In the genomic region with DNA sequence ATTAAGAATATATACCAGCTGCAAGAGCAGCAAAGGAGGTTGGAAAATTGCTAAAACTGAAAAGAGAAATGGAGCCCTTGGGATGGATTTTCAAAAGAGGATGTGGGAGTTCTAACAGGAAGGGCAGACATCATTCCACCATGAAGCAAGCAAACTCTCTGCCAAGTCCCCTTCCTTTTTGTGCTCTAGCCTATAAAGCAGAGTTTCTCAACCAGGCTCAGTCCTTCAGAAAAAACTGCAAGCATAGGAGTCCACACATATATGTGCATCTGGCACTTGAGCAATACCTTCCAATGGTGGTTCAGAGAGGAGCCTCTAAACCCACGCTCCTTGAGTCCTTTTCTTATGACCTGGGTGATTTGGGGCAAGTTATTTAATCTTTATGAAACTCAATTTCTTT, we compare ENCODE assay signal across 21 cellular contexts.
DNase-seq lines count a peak whose midpoint lies in the region; ATAC-seq and TF ChIP-seq lines count a peak whose summit lies in the region.
"Had no signal": no experiment of that assay in that cellular context is flagged by ENCODE, and none has a peak within 500 bp of the region (broad histone marks: within the 10 kb centered on the region; RNA-seq: fewer than 3 reads in every experiment).

No MANE protein-coding gene starts in this region.

- H3K27ac ChIP-seq in heart right ventricle (no peak overlapping the region), right atrium auricular region (no peak overlapping the region), brain microvascular endothelial cell (no peak overlapping the region)
- no peak overlapping the region for H3K27ac ChIP-seq in CD8-positive, alpha-beta memory T cell (ENCODE audit: low read depth, low read length)
- H3K27ac ChIP-seq: A549 had no signal

- WGBS in heart right ventricle, 2 donors, result 81 to 86% methylated on average over 1 of the region's 1 CpG

- peaks cover 0 to 8% (median 0%) of the 10 kb centered on the region in 9 donors for H3K4me1 ChIP-seq in heart right ventricle
- no peaks in the 10 kb centered on the region for H3K4me1 ChIP-seq in right atrium auricular region
- H3K4me1 ChIP-seq in CD8-positive, alpha-beta memory T cell (ENCODE audit: insufficient read depth, low read length), result no peaks in the 10 kb centered on the region
- H3K4me1 ChIP-seq: A549 had no signal

- TF ChIP-seq CTCF in heart right ventricle (IDR thresholded peaks at IDR 0.05) (no peak), right atrium auricular region (IDR thresholded peaks at IDR 0.05) (no peak), NB4 (IDR thresholded peaks at IDR 0.05; ENCODE audit: low read depth, low read length) (no peak), brain microvascular endothelial cell (IDR thresholded peaks at IDR 0.05; ENCODE audit: low read depth, low read length, missing control alignments) (no peak)

- in situ Hi-C loops in brain microvascular endothelial cell (cut with HindIII; ENCODE audit: low pct_ligation_motif_present, low sequenced_read_pairs), result no loop called here

- DNase-seq in heart right ventricle (no peak), right atrium auricular region (ENCODE audit: low spot score) (no peak), NB4 (ENCODE audit: low read depth) (peak; percentile 50), sciatic nerve (ENCODE audit: low spot score) (no peak), T-helper 1 cell (no peak), brain microvascular endothelial cell (no peak)
- no peak for DNase-seq in CD8-positive, alpha-beta memory T cell
- DNase-seq: CD4-positive, CD25-positive, alpha-beta regulatory T cell; DMS53; HFFc6; IMR-90; Karpas-422; MM.1S; NCI-H1417 treated with DMSO at 0.1 percent for 48 hours; NCI-H1930; NCI-H2171 treated with DMSO at 0.1 percent for 48 hours; NCI-H446 treated with DMSO at 0.1 percent for 48 hours; NK-92 treated with Interleukin-12 subunit alpha and Interleukin-12 subunit beta, amount 100 ng/mL, for 24 hours; SK-N-SH had no signal

- H3K4me1 Mint-ChIP-seq in dendritic cell treated with granulocyte-macrophage colony-stimulating factor and Interleukin-4, amounts not matched to agents 40 ng/mL and 50 ng/mL, for 4 days (ENCODE audit: low read depth), result peaks cover 15% of the 10 kb centered on the region
- H3K4me1 Mint-ChIP-seq in CD8-positive, alpha-beta memory T cell, result no peaks in the 10 kb centered on the region
- H3K4me1 Mint-ChIP-seq: CD4-positive, CD25-positive, alpha-beta regulatory T cell had no signal

- intact Hi-C loops in heart right ventricle (cut with DNase I), result no loop called here
- intact Hi-C loops in dendritic cell treated with granulocyte-macrophage colony-stimulating factor and Interleukin-4, amounts not matched to agents 40 ng/mL and 50 ng/mL, for 4 days (cut with micrococcal nuclease), result no loop called here
- intact Hi-C loops in sciatic nerve (cut with DNase I), result no loop called here

- H3K9me3 Mint-ChIP-seq in dendritic cell treated with granulocyte-macrophage colony-stimulating factor and Interleukin-4, amounts not matched to agents 40 ng/mL and 50 ng/mL, for 4 days, result peaks cover 8% of the 10 kb centered on the region
- H3K9me3 Mint-ChIP-seq in CD8-positive, alpha-beta memory T cell, result peaks cover 0 to 17% (median 5%) of the 10 kb centered on the region in 5 donors

- no peak for TF ChIP-seq POLR2A in NB4 (IDR thresholded peaks at IDR 0.05; ENCODE audit: extremely low read depth, insufficient read length)

- H3K4me3 ChIP-seq in heart right ventricle (no peak overlapping the region), right atrium auricular region (no peak overlapping the region), NB4 (ENCODE audit: low read depth, low read length) (no peak overlapping the region), brain microvascular endothelial cell (ENCODE audit: low read depth, low read length) (no peak overlapping the region)
- no peak overlapping the region for H3K4me3 ChIP-seq in CD8-positive, alpha-beta memory T cell (ENCODE audit: low read length)
- H3K4me3 ChIP-seq: A549 had no signal

- POLR2A ChIA-PET in CD8-positive, alpha-beta memory T cell (lab: Charles Lee), result no interaction called here

- H3K36me3 ChIP-seq in heart right ventricle, result no peaks in the 10 kb centered on the region
- H3K36me3 ChIP-seq in right atrium auricular region, result no peaks in the 10 kb centered on the region
- H3K36me3 ChIP-seq in brain microvascular endothelial cell (replicated peaks), result no peaks in the 10 kb centered on the region
- no peaks in the 10 kb centered on the region for H3K36me3 ChIP-seq in CD8-positive, alpha-beta memory T cell (ENCODE audit: insufficient read depth, low read length)

- H3K27me3 ChIP-seq in heart right ventricle (no peaks in the 10 kb centered on the region), right atrium auricular region (no peaks in the 10 kb centered on the region), brain microvascular endothelial cell (replicated peaks) (no peaks in the 10 kb centered on the region)
- H3K27me3 ChIP-seq in CD8-positive, alpha-beta memory T cell (ENCODE audit: insufficient read depth, low read length, poor library complexity, severe bottlenecking), result no peaks in the 10 kb centered on the region

- peaks cover 0 to 10% (median 5%) of the 10 kb centered on the region in 11 donors for H3K9me3 ChIP-seq in heart right ventricle
- H3K9me3 ChIP-seq in right atrium auricular region, result peaks cover 0 to 7% of the 10 kb centered on the region in 2 donors
- H3K9me3 ChIP-seq in CD8-positive, alpha-beta memory T cell (ENCODE audit: low read length), result no peaks in the 10 kb centered on the region
- H3K9me3 ChIP-seq: A549, SK-N-SH had no signal

- H3K27me3 Mint-ChIP-seq in dendritic cell treated with granulocyte-macrophage colony-stimulating factor and Interleukin-4, amounts not matched to agents 40 ng/mL and 50 ng/mL, for 4 days, result no peaks in the 10 kb centered on the region
- H3K27me3 Mint-ChIP-seq in CD8-positive, alpha-beta memory T cell, result peaks cover 18 to 22% of the 10 kb centered on the region in 2 donors

- CTCF ChIA-PET in CD8-positive, alpha-beta memory T cell (lab: Charles Lee), result no interaction called here

- H3K36me3 Mint-ChIP-seq in dendritic cell treated with granulocyte-macrophage colony-stimulating factor and Interleukin-4, amounts not matched to agents 40 ng/mL and 50 ng/mL, for 4 days (ENCODE audit: low read depth), result no peaks in the 10 kb centered on the region
- H3K36me3 Mint-ChIP-seq in CD8-positive, alpha-beta memory T cell, result no peaks in the 10 kb centered on the region
- H3K36me3 Mint-ChIP-seq: CD4-positive, CD25-positive, alpha-beta regulatory T cell had no signal

- ATAC-seq in heart right ventricle (peak in 6 of 8 donors; percentile 26 to 77 (median 60)), sciatic nerve (peak; percentile 67)
- ATAC-seq: A549 had no signal

- H3K4me3 Mint-ChIP-seq in dendritic cell treated with granulocyte-macrophage colony-stimulating factor and Interleukin-4, amounts not matched to agents 40 ng/mL and 50 ng/mL, for 4 days, result no peak overlapping the region
- H3K4me3 Mint-ChIP-seq in CD8-positive, alpha-beta memory T cell, result no peak overlapping the region
- H3K4me3 Mint-ChIP-seq: CD4-positive, CD25-positive, alpha-beta regulatory T cell; HFFc6 had no signal

- peak overlapping the region; percentile 71 for H3K27ac Mint-ChIP-seq in dendritic cell treated with granulocyte-macrophage colony-stimulating factor and Interleukin-4, amounts not matched to agents 40 ng/mL and 50 ng/mL, for 4 days
- H3K27ac Mint-ChIP-seq in CD8-positive, alpha-beta memory T cell, result no peak overlapping the region
- H3K27ac Mint-ChIP-seq: CD4-positive, CD25-positive, alpha-beta regulatory T cell; HFFc6 had no signal
